ENCODE assay signal across 25 cellular contexts in the genomic region with DNA sequence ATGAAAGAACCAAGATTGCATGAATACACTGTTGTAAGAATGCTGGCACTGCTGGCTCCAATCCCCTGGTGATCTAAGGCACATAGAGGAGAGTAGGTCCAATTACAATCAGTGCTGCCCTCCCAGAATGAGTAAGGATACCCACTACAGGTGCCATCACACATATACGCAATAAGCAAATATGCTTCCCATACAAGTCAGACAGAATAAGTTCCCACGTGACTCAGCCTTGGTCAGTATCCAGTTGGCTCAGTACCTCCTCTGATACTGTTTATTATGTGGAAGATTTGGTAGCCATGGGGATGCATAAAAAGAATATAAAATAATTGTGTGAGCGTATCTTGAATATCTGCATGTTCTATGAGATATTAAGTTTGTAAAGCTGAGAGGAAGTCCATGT. TPM values are rescaled to one million over a fixed set of nuclear protein-coding genes. Genes with fewer than 3 reads are reported as not detected.
DNase-seq lines count a peak whose midpoint lies in the region; ATAC-seq and TF ChIP-seq lines count a peak whose summit lies in the region.
"Had no signal": no experiment of that assay in that cellular context is flagged by ENCODE, and none has a peak within 500 bp of the region (broad histone marks: within the 10 kb centered on the region; RNA-seq: fewer than 3 reads in every experiment).

No MANE protein-coding gene starts in this region.

- H3K4me1 ChIP-seq in GM23248 (ENCODE audit: insufficient read depth) = no peaks in the 10 kb centered on the region
- H3K4me1 ChIP-seq in RWPE2 (ENCODE audit: insufficient read depth, poor library complexity, severe bottlenecking) = no peaks in the 10 kb centered on the region
- H3K4me1 ChIP-seq: SJSA1 had no signal

- no peaks in the 10 kb centered on the region for H3K79me2 ChIP-seq in GM23248 (ENCODE audit: insufficient read depth)

- peak; percentile 44 for DNase-seq in GM23248
- no peak for DNase-seq in RWPE2 (ENCODE audit: low spot score)
- peak; percentile 60 for DNase-seq in epithelial cell of esophagus (ENCODE audit: low read depth)
- no peak for DNase-seq in omental fat pad (ENCODE audit: low spot score)
- no peak for DNase-seq in NCI-H748 treated with DMSO at 0.1 percent for 48 hours (lab: John Stamatoyannopoulos, UW)
- DNase-seq in NCI-H2107 (lab: John Stamatoyannopoulos, UW) = no peak
- DNase-seq in NCI-H1436 treated with DMSO at 0.1 percent for 48 hours (lab: John Stamatoyannopoulos, UW) = no peak
- DNase-seq in activated T-cell treated with anti-CD3 and anti-CD28 coated beads, Interleukin-2, amount 50 U/mL, for 24 hours = no peak
- DNase-seq: activated CD4-positive, alpha-beta T cell treated with anti-CD3 and anti-CD28 coated beads, Interleukin-2, amount 50 U/mL, for 4 hours; activated naive CD4-positive, alpha-beta T cell treated with anti-CD3 and anti-CD28 coated beads, Interleukin-2, amount 10 ng/mL, durations not matched to agents 7 days and 5 days; activated T-cell treated with anti-CD3 and anti-CD28 coated beads for 4 hours; AML-193; aorta; head of caudate nucleus; KG1; NCI-H1048; NCI-H524 treated with DMSO at 0.1 percent for 48 hours; T-helper 2 cell had no signal

- H3K36me3 ChIP-seq in GM23248 (ENCODE audit: low read depth) (no peaks in the 10 kb centered on the region), RWPE2 (ENCODE audit: low read depth) (no peaks in the 10 kb centered on the region)
- H3K36me3 ChIP-seq: SJSA1 had no signal

- H3K27me3 Mint-ChIP-seq in activated T-cell treated with anti-CD3 and anti-CD28 coated beads, Interleukin-2, amount 50 U/mL, for 24 hours = no peaks in the 10 kb centered on the region
- H3K27me3 Mint-ChIP-seq: activated naive CD4-positive, alpha-beta T cell treated with anti-CD3 and anti-CD28 coated beads, Interleukin-2, amount 10 ng/mL, durations not matched to agents 7 days and 5 days; stimulated activated memory B cell treated with anti-CD40 and anti-IgM and Interleukin-4, amounts not matched to agents 10 μg/mL and 1 μg/mL and 100 μg/mL, for 72 hours had no signal

- H3K27ac ChIP-seq in GM23248 (no peak overlapping the region; the same call in 1 of the 2 replicates), RWPE2 (ENCODE audit: poor library complexity, severe bottlenecking) (no peak overlapping the region)
- H3K27ac ChIP-seq: coronary artery, SJSA1 had no signal

- H3K27ac Mint-ChIP-seq in activated T-cell treated with anti-CD3 and anti-CD28 coated beads, Interleukin-2, amount 50 U/mL, for 24 hours = no peak overlapping the region
- H3K27ac Mint-ChIP-seq: activated naive CD4-positive, alpha-beta T cell treated with anti-CD3 and anti-CD28 coated beads, Interleukin-2, amount 10 ng/mL, durations not matched to agents 7 days and 5 days; stimulated activated memory B cell treated with anti-CD40 and anti-IgM and Interleukin-4, amounts not matched to agents 10 μg/mL and 1 μg/mL and 100 μg/mL, for 72 hours had no signal

- WGBS in GM23248 (ENCODE audit: low coverage in 1 of 2, low lambda C conversion rate in 2 of 2, missing lambda C conversion rate in 2 of 2), 2 experiments = 45 to 48% methylated on average over 3 of the region's 3 CpGs

- ATAC-seq in RWPE2 (ENCODE audit: low read depth) (peak; percentile 46; the same call in 2 of the 3 replicates), omental fat pad (ENCODE audit: low FRiP score) (peak; percentile 75)
- ATAC-seq: stimulated activated memory B cell treated with anti-CD40 and anti-IgM and Interleukin-4, amounts not matched to agents 10 μg/mL and 1 μg/mL and 100 μg/mL, for 72 hours had no signal

- no peaks in the 10 kb centered on the region for H3F3A ChIP-seq in GM23248 (ENCODE audit: insufficient read depth)

- no peaks in the 10 kb centered on the region for H3K9me3 ChIP-seq in GM23248 (ENCODE audit: low read depth)
- no peaks in the 10 kb centered on the region for H3K9me3 ChIP-seq in RWPE2 (ENCODE audit: severe bottlenecking)
- H3K9me3 ChIP-seq: SJSA1 had no signal

- H3K36me3 Mint-ChIP-seq in activated T-cell treated with anti-CD3 and anti-CD28 coated beads, Interleukin-2, amount 50 U/mL, for 24 hours (ENCODE audit: low read depth) = no peaks in the 10 kb centered on the region
- H3K36me3 Mint-ChIP-seq: activated naive CD4-positive, alpha-beta T cell treated with anti-CD3 and anti-CD28 coated beads, Interleukin-2, amount 10 ng/mL, durations not matched to agents 7 days and 5 days; stimulated activated memory B cell treated with anti-CD40 and anti-IgM and Interleukin-4, amounts not matched to agents 10 μg/mL and 1 μg/mL and 100 μg/mL, for 72 hours had no signal

- H3K9me3 Mint-ChIP-seq in activated T-cell treated with anti-CD3 and anti-CD28 coated beads, Interleukin-2, amount 50 U/mL, for 24 hours = no peaks in the 10 kb centered on the region
- H3K9me3 Mint-ChIP-seq: activated naive CD4-positive, alpha-beta T cell treated with anti-CD3 and anti-CD28 coated beads, Interleukin-2, amount 10 ng/mL, durations not matched to agents 7 days and 5 days; stimulated activated memory B cell treated with anti-CD40 and anti-IgM and Interleukin-4, amounts not matched to agents 10 μg/mL and 1 μg/mL and 100 μg/mL, for 72 hours had no signal

- no peak overlapping the region for H3K4me2 ChIP-seq in GM23248 (ENCODE audit: unreplicated experiment)

- H3K4me3 ChIP-seq in GM23248 (no peak overlapping the region), RWPE2 (ENCODE audit: severe bottlenecking) (no peak overlapping the region), epithelial cell of esophagus (ENCODE audit: low read length) (no peak overlapping the region)
- H3K4me3 ChIP-seq: coronary artery, SJSA1 had no signal

- no peaks in the 10 kb centered on the region for H3K4me1 Mint-ChIP-seq in activated T-cell treated with anti-CD3 and anti-CD28 coated beads, Interleukin-2, amount 50 U/mL, for 24 hours (ENCODE audit: low read depth)
- H3K4me1 Mint-ChIP-seq: activated naive CD4-positive, alpha-beta T cell treated with anti-CD3 and anti-CD28 coated beads, Interleukin-2, amount 10 ng/mL, durations not matched to agents 7 days and 5 days; stimulated activated memory B cell treated with anti-CD40 and anti-IgM and Interleukin-4, amounts not matched to agents 10 μg/mL and 1 μg/mL and 100 μg/mL, for 72 hours had no signal

- H3K27me3 ChIP-seq in GM23248 (replicated peaks; ENCODE audit: insufficient read depth) = no peaks in the 10 kb centered on the region
- no peaks in the 10 kb centered on the region for H3K27me3 ChIP-seq in RWPE2 (ENCODE audit: insufficient read depth, poor library complexity, severe bottlenecking)
- H3K27me3 ChIP-seq: SJSA1 had no signal

- H4K20me1 ChIP-seq in GM23248 (ENCODE audit: insufficient read depth) = no peaks in the 10 kb centered on the region

- TF ChIP-seq CTCF in RWPE2 (IDR thresholded peaks at IDR 0.05; ENCODE audit: poor library complexity, severe bottlenecking) = no peak
- no peak for TF ChIP-seq CTCF in epithelial cell of esophagus (IDR thresholded peaks at IDR 0.05; ENCODE audit: insufficient read depth, low read depth, low read length, missing control alignments)
- no peak for TF ChIP-seq CTCF in omental fat pad (IDR thresholded peaks at IDR 0.05)

- no peak overlapping the region for H2AFZ ChIP-seq in GM23248

- no peaks in the 10 kb centered on the region for H3K9me2 ChIP-seq in GM23248 (ENCODE audit: insufficient read depth)

- in situ Hi-C loops in GM23248 (cut with MboI) = no loop called here

- H3K4me3 Mint-ChIP-seq in activated T-cell treated with anti-CD3 and anti-CD28 coated beads, Interleukin-2, amount 50 U/mL, for 24 hours = no peak overlapping the region
- H3K4me3 Mint-ChIP-seq: activated naive CD4-positive, alpha-beta T cell treated with anti-CD3 and anti-CD28 coated beads, Interleukin-2, amount 10 ng/mL, durations not matched to agents 7 days and 5 days; stimulated activated memory B cell treated with anti-CD40 and anti-IgM and Interleukin-4, amounts not matched to agents 10 μg/mL and 1 μg/mL and 100 μg/mL, for 72 hours had no signal

- H3K9ac ChIP-seq in GM23248 = no peak overlapping the region

RNA-seq across cellular contexts. Expression of a gene that starts 8.9 kb away (rescaled TPM):
- not detected in 2 replicates for total RNA-seq in GM23248 (2014; rRNA removed; shearing (Covaris generic))
- 0.18 TPM in 1 of 2 replicates, not detected in the other for polyA plus RNA-seq in GM23248 (2016; fragmentation: Nextera tagmentation; extraction: Ambion mirVana)
- total RNA-seq in omental fat pad = not detected
- total RNA-seq: aorta, liver, OCI-LY7, right cardiac atrium, SJSA1 had no signal
- polyA plus RNA-seq: aorta, liver, right cardiac atrium, thymus had no signal

RNA-seq across cellular contexts. Expression of a gene that starts 14.3 kb away (rescaled TPM):
- 3.5 and 4.9 TPM in 2 replicates for total RNA-seq in GM23248 (2014; rRNA removed; shearing (Covaris generic))
- polyA plus RNA-seq in GM23248 (2016; fragmentation: Nextera tagmentation; extraction: Ambion mirVana) = 5.4 and 5.6 TPM in 2 replicates
- total RNA-seq in omental fat pad = 1 to 10 TPM in 3 of 4 donors, under 1 TPM in 1; 0.36 to 2.9 (median 1.7) TPM
- total RNA-seq: SJSA1 had no signal

RNA-seq across cellular contexts. Expression of a gene that starts 19.6 kb away (rescaled TPM):
- 0.22 TPM in 1 of 2 replicates, not detected in the other for total RNA-seq in GM23248 (2014; rRNA removed; shearing (Covaris generic))
- not detected in 2 replicates for polyA plus RNA-seq in GM23248 (2016; fragmentation: Nextera tagmentation; extraction: Ambion mirVana)
- total RNA-seq in omental fat pad = 1 to 10 TPM in 1 of 4 donors, not detected in 3; 1.1 TPM
- total RNA-seq: aorta, liver, right cardiac atrium, SJSA1 had no signal
- polyA plus RNA-seq: aorta, liver, right cardiac atrium, thymus had no signal

RNA-seq across cellular contexts. Expression of a gene that starts 35.5 kb away (rescaled TPM):
- total RNA-seq in GM23248 (2014; rRNA removed; shearing (Covaris generic)) = not detected in 2 replicates
- not detected in 2 replicates for polyA plus RNA-seq in GM23248 (2016; fragmentation: Nextera tagmentation; extraction: Ambion mirVana)
- not detected for total RNA-seq in omental fat pad
- total RNA-seq: aorta, liver, OCI-LY7, right cardiac atrium, SJSA1 had no signal
- polyA plus RNA-seq: aorta, liver, right cardiac atrium, thymus had no signal

RNA-seq across cellular contexts. Expression of a gene that starts 49.1 kb away (rescaled TPM):
- not detected in 2 replicates for total RNA-seq in GM23248 (2014; rRNA removed; shearing (Covaris generic))
- 0.10 and 0.11 TPM in 2 replicates for polyA plus RNA-seq in GM23248 (2016; fragmentation: Nextera tagmentation; extraction: Ambion mirVana)
- total RNA-seq in omental fat pad = not detected
- total RNA-seq: aorta, liver, OCI-LY7, right cardiac atrium, SJSA1 had no signal
- polyA plus RNA-seq: liver, right cardiac atrium, thymus had no signal

Comparison
In these comparisons a context has a peak if more than half of its experiments do, and no peak if none do; other contexts are left out.
1. DNase-seq: peak in GM23248 (single experiment) and epithelial cell of esophagus (single experiment); none in RWPE2 (single experiment), omental fat pad (single experiment), NCI-H748 treated with DMSO at 0.1 percent for 48 hours (single experiment), NCI-H2107 (single experiment), NCI-H1436 treated with DMSO at 0.1 percent for 48 hours (single experiment) and activated T-cell treated with anti-CD3 and anti-CD28 coated beads, Interleukin-2, amount 50 U/mL, for 24 hours (single experiment).